Comparison of ENCODE assay signal across 19 cellular contexts in the genomic region with DNA sequence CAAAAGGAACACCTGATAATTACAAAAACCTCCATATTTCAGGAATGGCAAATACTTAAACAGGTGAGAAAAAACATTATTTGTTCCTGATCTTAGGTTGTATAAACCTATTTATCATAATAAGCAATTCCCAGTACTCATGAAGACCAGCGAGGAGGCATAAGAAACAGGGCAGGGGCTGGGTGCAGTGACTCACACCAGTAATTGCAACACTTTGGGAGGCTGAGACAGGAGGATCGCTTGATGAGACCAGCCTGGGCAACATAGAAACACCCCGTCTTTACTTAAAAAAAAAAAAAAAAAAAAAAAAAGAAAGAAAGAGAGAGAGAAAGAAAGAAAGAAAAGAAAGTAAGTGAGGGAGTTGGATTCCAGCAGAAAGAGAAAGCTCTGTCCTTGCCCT.
"Had no signal": no experiment of that assay in that cellular context is flagged by ENCODE, and none has a peak within 500 bp of the region (broad histone marks: within the 10 kb centered on the region; RNA-seq: fewer than 3 reads in every experiment).

No MANE protein-coding gene starts in this region.

- H3K27me3 Mint-ChIP-seq: stimulated activated naive CD8-positive, alpha-beta T cell treated with anti-CD3 and anti-CD28 coated beads, Interleukin-15, amount 100 ng/mL, for 72 hours had no signal

- ATAC-seq: heart left ventricle; left lung; psoas muscle; sciatic nerve; stimulated activated naive B cell treated with anti-CD40 and anti-IgM and Interleukin-4, amounts not matched to agents 10 μg/mL and 1 μg/mL and 100 μg/mL, for 72 hours; stimulated activated naive CD8-positive, alpha-beta T cell treated with anti-CD3 and anti-CD28 coated beads, Interleukin-15, amount 100 ng/mL, for 72 hours had no signal

- H3K4me3 ChIP-seq: colonic mucosa, heart left ventricle, left lung, lung, psoas muscle, spleen, testis, tibial nerve had no signal

- H3K4me1 Mint-ChIP-seq: naive B cell; stimulated activated naive CD8-positive, alpha-beta T cell treated with anti-CD3 and anti-CD28 coated beads, Interleukin-15, amount 100 ng/mL, for 72 hours had no signal

- H3K9me3 Mint-ChIP-seq: stimulated activated naive B cell treated with anti-CD40 and anti-IgM and Interleukin-4, amounts not matched to agents 10 μg/mL and 1 μg/mL and 100 μg/mL, for 72 hours; stimulated activated naive CD8-positive, alpha-beta T cell treated with anti-CD3 and anti-CD28 coated beads, Interleukin-15, amount 100 ng/mL, for 72 hours had no signal

- H3K36me3 Mint-ChIP-seq: naive B cell; stimulated activated naive B cell treated with anti-CD40 and anti-IgM and Interleukin-4, amounts not matched to agents 10 μg/mL and 1 μg/mL and 100 μg/mL, for 72 hours had no signal

- H3K4me3 Mint-ChIP-seq: naive B cell; stimulated activated naive B cell treated with anti-CD40 and anti-IgM and Interleukin-4, amounts not matched to agents 10 μg/mL and 1 μg/mL and 100 μg/mL, for 72 hours; stimulated activated naive CD8-positive, alpha-beta T cell treated with anti-CD3 and anti-CD28 coated beads, Interleukin-15, amount 100 ng/mL, for 72 hours had no signal

- DNase-seq: colonic mucosa; dermis blood vessel endothelial cell; foreskin melanocyte; heart left ventricle; hippocampal formation; left lung; mesendoderm; naive B cell; psoas muscle; spleen; stimulated activated CD4-positive, alpha-beta T cell treated with anti-CD3 and anti-CD28 coated beads, Interleukin-15, amount 100 ng/mL, for 24 hours; stimulated activated CD4-positive, alpha-beta T cell treated with anti-CD3 and anti-CD28 coated beads, Interleukin-1b, Interleukin-23, amount 100 ng/mL, for 48 hours; stimulated activated CD4-positive, alpha-beta T cell treated with anti-CD3 and anti-CD28 coated beads, Interleukin-4, amount 100 ng/mL, for 4 hours; stimulated activated naive B cell treated with anti-CD40 and anti-IgM and Interleukin-4, amounts not matched to agents 10 μg/mL and 1 μg/mL and 100 μg/mL, for 72 hours; stimulated activated naive CD8-positive, alpha-beta T cell treated with anti-CD3 and anti-CD28 coated beads, Interleukin-15, amount 100 ng/mL, for 72 hours; testis had no signal

- H3K27ac Mint-ChIP-seq: naive B cell; stimulated activated naive B cell treated with anti-CD40 and anti-IgM and Interleukin-4, amounts not matched to agents 10 μg/mL and 1 μg/mL and 100 μg/mL, for 72 hours had no signal
